In genomic region chr9:113347479-113347878, GRCh38 we compare ENCODE assay signal across 26 cellular contexts. TPM values are rescaled to one million over a fixed set of nuclear protein-coding genes. Genes with fewer than 3 reads are reported as not detected.
A peak's percentile ranks its signal among the peaks of the same experiment; 100 is the strongest.
DNase-seq lines count a peak whose midpoint lies in the region; ATAC-seq and TF ChIP-seq lines count a peak whose summit lies in the region.
"Had no signal": no experiment of that assay in that cellular context is flagged by ENCODE, and none has a peak within 500 bp of the region (broad histone marks: within the 10 kb centered on the region; RNA-seq: fewer than 3 reads in every experiment).

No MANE protein-coding gene starts in this region.

- H3K4me3 Mint-ChIP-seq in activated CD4-positive, alpha-beta memory T cell treated with anti-CD3 and anti-CD28 coated beads for 36 hours, result no peak overlapping the region
- no peak overlapping the region for H3K4me3 Mint-ChIP-seq in activated CD4-positive, alpha-beta memory T cell treated with anti-CD3 and anti-CD28 coated beads, Interleukin-2, amount 10 ng/mL, durations not matched to agents 7 days and 5 days
- H3K4me3 Mint-ChIP-seq in brain, result peak overlapping the region in 1 of 5 experiments; percentile 50
- H3K4me3 Mint-ChIP-seq: activated CD8-positive, alpha-beta T cell treated with anti-CD3 and anti-CD28 coated beads, Interleukin-2, amount 10 ng/mL, durations not matched to agents 7 days and 5 days had no signal

- H3K4me3 ChIP-seq in transverse colon, result peak overlapping the region in 1 of 4 donors; percentile 10
- H3K4me3 ChIP-seq in OCI-LY7 (ENCODE audit: low read depth, low read length, poor library complexity, severe bottlenecking), result no peak overlapping the region
- H3K4me3 ChIP-seq: ascending aorta; BLaER1 treated with 17β-estradiol and CSF1 and Interleukin-3, amounts not matched to agents 10 nM and 100 nM; left lung; upper lobe of left lung had no signal

- no peaks in the 10 kb centered on the region for H3K9me2 ChIP-seq in OCI-LY7 (ENCODE audit: insufficient read depth, low read length)

- intact Hi-C loops in activated CD4-positive, alpha-beta memory T cell treated with anti-CD3 and anti-CD28 coated beads for 36 hours (cut with micrococcal nuclease), result loop anchor here (5.0 to 10.0 kb wide), 2 partner anchors 167 to 235 kb away; no protein-coding TSS in a partner anchor
- intact Hi-C loops in transverse colon (cut with DNase I; ENCODE audit: low total_unique reads), result loop anchor here (10.0 kb wide), 1 partner anchor 57 kb away; the partner anchor contains the start of gene ALAD
- intact Hi-C loops in OCI-LY7 (cut with micrococcal nuclease; ENCODE audit: unreplicated experiment), result no loop called here

- H3K36me3 ChIP-seq in transverse colon, result no peaks in the 10 kb centered on the region
- H3K36me3 ChIP-seq in OCI-LY7 (ENCODE audit: insufficient read depth, low read length), result no peaks in the 10 kb centered on the region
- H3K36me3 ChIP-seq: ascending aorta; BLaER1 treated with 17β-estradiol and CSF1 and Interleukin-3, amounts not matched to agents 10 nM and 100 nM; left lung; upper lobe of left lung; WERI-Rb-1 had no signal

- CTCF ChIA-PET in activated CD4-positive, alpha-beta memory T cell treated with anti-CD3 and anti-CD28 coated beads for 36 hours (lab: Charles Lee), result interaction anchor here (1.6 to 2.0 kb wide), 2 partner anchors 73 to 310 kb away, joined by 6 to 9 read pairs; partner anchors contain the start of genes CDC26 and PRPF4
- CTCF ChIA-PET in activated CD4-positive, alpha-beta memory T cell treated with anti-CD3 and anti-CD28 coated beads, Interleukin-2, amount 10 ng/mL, durations not matched to agents 7 days and 5 days (lab: Charles Lee), result interaction anchor here (1.2 to 5.9 kb wide), 4 partner anchors 7 to 53 kb away, joined by 4 to 42 read pairs (median 20); partner anchors contain the start of genes ALAD and WDR31
- CTCF ChIA-PET in OCI-LY7 (lab: Charles Lee; ENCODE audit: unreplicated experiment), result interaction anchor here (0.6 to 0.9 kb wide), 2 partner anchors 53 to 73 kb away, joined by 3 read pairs; partner anchors contain the start of gene ALAD

- no peak for TF ChIP-seq EP300 in transverse colon (IDR thresholded peaks at IDR 0.05; ENCODE audit: low read depth)

- H3K27me3 ChIP-seq in transverse colon, result peaks cover 5% of the 10 kb centered on the region
- H3K27me3 ChIP-seq: upper lobe of left lung had no signal

- TF ChIP-seq POLR2A in transverse colon (IDR thresholded peaks at IDR 0.05), result no peak

- TF ChIP-seq CTCF in brain (conservative IDR thresholded peaks at IDR 0.05) (no peak), transverse colon (IDR thresholded peaks at IDR 0.05) (no peak), GM13977 (IDR thresholded peaks at IDR 0.05; ENCODE audit: extremely low read depth, insufficient read depth, missing control alignments) (no peak), OCI-LY7 (conservative IDR thresholded peaks at IDR 0.05; ENCODE audit: low read length) (no peak)

- in situ Hi-C loops in transverse colon (cut with MboI; ENCODE audit: low pct_ligation_motif_present in 1 of 4, low pct_unique_long_range_greater_than_20kb in 1 of 4, low sequenced_read_pairs in 3 of 4) (no loop called here), GM13977 (cut with MboI; ENCODE audit: low pct_unique_long_range_greater_than_20kb, low sequenced_read_pairs, unreplicated experiment) (no loop called here)

- no peak overlapping the region for H3K4me2 ChIP-seq in OCI-LY7 (ENCODE audit: low read length)
- H3K4me2 ChIP-seq: BLaER1 treated with 17β-estradiol and CSF1 and Interleukin-3, amounts not matched to agents 10 nM and 100 nM had no signal

- no peaks in the 10 kb centered on the region for H3K9me3 Mint-ChIP-seq in activated CD4-positive, alpha-beta memory T cell treated with anti-CD3 and anti-CD28 coated beads for 36 hours
- H3K9me3 Mint-ChIP-seq in activated CD4-positive, alpha-beta memory T cell treated with anti-CD3 and anti-CD28 coated beads, Interleukin-2, amount 10 ng/mL, durations not matched to agents 7 days and 5 days, result no peaks in the 10 kb centered on the region
- H3K9me3 Mint-ChIP-seq in brain, result peaks cover 0 to 6% (median 0%) of the 10 kb centered on the region in 5 experiments
- H3K9me3 Mint-ChIP-seq: activated naive CD4-positive, alpha-beta T cell treated with anti-CD3 and anti-CD28 coated beads, Interleukin-2, amount 50 U/mL, for 24 hours; activated T-cell treated with anti-CD3 and anti-CD28 coated beads, Interleukin-2, amount 50 U/mL, for 4 hours; nephron had no signal

- POLR2A ChIA-PET in activated CD4-positive, alpha-beta memory T cell treated with anti-CD3 and anti-CD28 coated beads for 36 hours (lab: Charles Lee), result interaction anchor here (0.6 to 4.8 kb wide), 3 partner anchors 14 to 102 kb away, joined by 3 to 24 read pairs (median 3); partner anchors contain the start of gene HDHD3
- POLR2A ChIA-PET in activated CD4-positive, alpha-beta memory T cell treated with anti-CD3 and anti-CD28 coated beads, Interleukin-2, amount 10 ng/mL, durations not matched to agents 7 days and 5 days (lab: Charles Lee), result interaction anchor here (1.0 to 4.0 kb wide), 4 partner anchors 29 to 232 kb away, joined by 3 to 19 read pairs (median 7); partner anchors contain the start of genes C9orf43, CDC26, HDHD3 and POLE3
- POLR2A ChIA-PET in OCI-LY7 (lab: Charles Lee), result interaction anchor here (0.6 to 4.6 kb wide), 5 partner anchors 7 to 364 kb away, joined by 3 to 31 read pairs (median 3); partner anchors contain the start of gene WDR31

- ATAC-seq in HG03354 (IDR thresholded peaks at IDR 0.05; ENCODE audit: poor library complexity, severe bottlenecking, unreplicated experiment) (peak; percentile 10), HG03025 (IDR thresholded peaks at IDR 0.05; ENCODE audit: low FRiP score, unreplicated experiment) (no peak)
- ATAC-seq: activated T-cell treated with anti-CD3 and anti-CD28 coated beads, Interleukin-2, amount 50 U/mL, for 4 hours; foreskin keratinocyte; HepG2; left lung; sciatic nerve; SK-N-SH treated with all-trans-retinoic acid at 6 μM for 48 hours had no signal

- no peaks in the 10 kb centered on the region for H3K36me3 Mint-ChIP-seq in activated CD4-positive, alpha-beta memory T cell treated with anti-CD3 and anti-CD28 coated beads for 36 hours
- no peaks in the 10 kb centered on the region for H3K36me3 Mint-ChIP-seq in activated CD4-positive, alpha-beta memory T cell treated with anti-CD3 and anti-CD28 coated beads, Interleukin-2, amount 10 ng/mL, durations not matched to agents 7 days and 5 days (ENCODE audit: low read depth)
- H3K36me3 Mint-ChIP-seq in brain, result no peaks in the 10 kb centered on the region
- H3K36me3 Mint-ChIP-seq: activated naive CD4-positive, alpha-beta T cell treated with anti-CD3 and anti-CD28 coated beads, Interleukin-2, amount 50 U/mL, for 24 hours had no signal

- H3K27ac ChIP-seq in transverse colon (peak overlapping the region; percentile 56 to 77 (median 68)), OCI-LY7 (ENCODE audit: low read depth, low read length, poor library complexity, severe bottlenecking) (no peak overlapping the region)
- H3K27ac ChIP-seq: ascending aorta; BLaER1 treated with 17β-estradiol and CSF1 and Interleukin-3, amounts not matched to agents 10 nM and 100 nM; foreskin keratinocyte; left lung; upper lobe of left lung; WERI-Rb-1 had no signal

- H4K20me1 ChIP-seq in OCI-LY7 (ENCODE audit: insufficient read depth, low read length), result no peaks in the 10 kb centered on the region
- H4K20me1 ChIP-seq: BLaER1 treated with 17β-estradiol and CSF1 and Interleukin-3, amounts not matched to agents 10 nM and 100 nM had no signal

- peaks cover 3 to 63% (median 40%) of the 10 kb centered on the region in 4 donors for H3K4me1 ChIP-seq in transverse colon
- peaks cover 19% of the 10 kb centered on the region for H3K4me1 ChIP-seq in OCI-LY7 (ENCODE audit: insufficient read depth, low read length, poor library complexity, severe bottlenecking)
- H3K4me1 ChIP-seq: foreskin keratinocyte had no signal

- no peak for DNase-seq in activated CD4-positive, alpha-beta memory T cell treated with anti-CD3 and anti-CD28 coated beads for 36 hours
- DNase-seq in activated CD4-positive, alpha-beta memory T cell treated with anti-CD3 and anti-CD28 coated beads, Interleukin-2, amount 10 ng/mL, durations not matched to agents 7 days and 5 days, result no peak
- DNase-seq in transverse colon, result no peak
- DNase-seq in GM13977 (ENCODE audit: low spot score), result no peak
- no peak for DNase-seq in OCI-LY7 (ENCODE audit: low spot score)
- DNase-seq: activated T-cell treated with anti-CD3 and anti-CD28 coated beads, Interleukin-2, amount 50 U/mL, for 4 hours; effector CD8-positive, alpha-beta T cell; foreskin keratinocyte; left lung; NCI-H2171; NCI-H526 treated with DMSO at 0.1 percent for 48 hours; posterior cingulate gyrus; stimulated activated CD8-positive, alpha-beta memory T cell treated with anti-CD3 and anti-CD28 coated beads, Interleukin-4, amount 100 ng/mL, for 48 hours; WERI-Rb-1 had no signal

- H3K4me1 Mint-ChIP-seq in activated CD4-positive, alpha-beta memory T cell treated with anti-CD3 and anti-CD28 coated beads for 36 hours (ENCODE audit: low read depth), result peaks cover 54% of the 10 kb centered on the region
- H3K4me1 Mint-ChIP-seq in activated CD4-positive, alpha-beta memory T cell treated with anti-CD3 and anti-CD28 coated beads, Interleukin-2, amount 10 ng/mL, durations not matched to agents 7 days and 5 days, result peaks cover 56% of the 10 kb centered on the region
- peaks cover 44% of the 10 kb centered on the region for H3K4me1 Mint-ChIP-seq in brain

- H3K27me3 Mint-ChIP-seq in activated CD4-positive, alpha-beta memory T cell treated with anti-CD3 and anti-CD28 coated beads for 36 hours, result peaks cover 21% of the 10 kb centered on the region
- peaks cover 4% of the 10 kb centered on the region for H3K27me3 Mint-ChIP-seq in activated CD4-positive, alpha-beta memory T cell treated with anti-CD3 and anti-CD28 coated beads, Interleukin-2, amount 10 ng/mL, durations not matched to agents 7 days and 5 days
- peaks cover 52% of the 10 kb centered on the region for H3K27me3 Mint-ChIP-seq in brain

- H3K27ac Mint-ChIP-seq in activated CD4-positive, alpha-beta memory T cell treated with anti-CD3 and anti-CD28 coated beads for 36 hours, result peak overlapping the region; percentile 61
- H3K27ac Mint-ChIP-seq in activated CD4-positive, alpha-beta memory T cell treated with anti-CD3 and anti-CD28 coated beads, Interleukin-2, amount 10 ng/mL, durations not matched to agents 7 days and 5 days, result no peak overlapping the region
- peak overlapping the region in 3 of 5 experiments; percentile 16 to 79 (median 40) for H3K27ac Mint-ChIP-seq in brain
- H3K27ac Mint-ChIP-seq: activated CD8-positive, alpha-beta T cell treated with anti-CD3 and anti-CD28 coated beads, Interleukin-2, amount 10 ng/mL, durations not matched to agents 7 days and 5 days; nephron had no signal

- WGBS in transverse colon (ENCODE audit: low coverage in 1 of 2), 2 donors, result 33 to 63% methylated on average over 1 of the region's 1 CpG

- no peak overlapping the region for H2AFZ ChIP-seq in OCI-LY7 (ENCODE audit: low read length)

- no TSS peak for BruUV-seq in OCI-LY7 (replicated peaks; lab: Mats Ljungman, UMichigan)

- H3K9me3 ChIP-seq in transverse colon (no peaks in the 10 kb centered on the region), OCI-LY7 (ENCODE audit: low read length) (no peaks in the 10 kb centered on the region)
- H3K9me3 ChIP-seq: ascending aorta; BLaER1 treated with 17β-estradiol and CSF1 and Interleukin-3, amounts not matched to agents 10 nM and 100 nM; left lung; upper lobe of left lung had no signal

- H3K79me2 ChIP-seq in OCI-LY7 (ENCODE audit: insufficient read depth, low read depth, low read length), result no peaks in the 10 kb centered on the region

RNA-seq across cellular contexts. Expression of gene BSPRY, which starts 1.9 kb away (rescaled TPM):
- total RNA-seq in activated CD4-positive, alpha-beta memory T cell treated with anti-CD3 and anti-CD28 coated beads for 36 hours, result 1 to 10 TPM; 7.6 to 8.5 TPM
- 1 to 10 TPM; 7.1 to 7.3 TPM for total RNA-seq in activated CD4-positive, alpha-beta memory T cell treated with anti-CD3 and anti-CD28 coated beads, Interleukin-2, amount 10 ng/mL, durations not matched to agents 7 days and 5 days
- 20.8 TPM for polyA plus RNA-seq in brain (ENCODE audit: insufficient read depth, low read depth, low replicate concordance)
- total RNA-seq in transverse colon (10 to 100 TPM in 3 of 4 donors, 1 to 10 TPM in 1; 9.0 to 36.8 (median 26.8) TPM), OCI-LY7 (2022) (0.82 and 0.98 TPM in 2 replicates)
- total RNA-seq in OCI-LY7 (2014; rRNA removed; shearing (Covaris generic)), result 0.54 and 1.3 TPM in 2 replicates
- total RNA-seq: ascending aorta had no signal

RNA-seq across cellular contexts. Expression of gene WDR31, which starts 7.4 kb away (rescaled TPM):
- 1 to 10 TPM; 1.6 to 2.4 TPM for total RNA-seq in activated CD4-positive, alpha-beta memory T cell treated with anti-CD3 and anti-CD28 coated beads for 36 hours
- total RNA-seq in activated CD4-positive, alpha-beta memory T cell treated with anti-CD3 and anti-CD28 coated beads, Interleukin-2, amount 10 ng/mL, durations not matched to agents 7 days and 5 days, result 1 to 10 TPM in 1 of 2 experiments, under 1 TPM in 1; 0.85 to 1.4 TPM
- polyA plus RNA-seq in brain (ENCODE audit: insufficient read depth, low read depth, low replicate concordance), result 7.2 TPM
- total RNA-seq in transverse colon, result 1 to 10 TPM in 3 of 4 donors, under 1 TPM in 1; 0.60 to 3.0 (median 1.6) TPM
- 0.19 and 0.54 TPM in 2 replicates for total RNA-seq in OCI-LY7 (2014; rRNA removed; shearing (Covaris generic))
- total RNA-seq in OCI-LY7 (2022), result 1.2 and 1.4 TPM in 2 replicates

RNA-seq across cellular contexts. Expression of gene HDHD3, which starts 29.3 kb away (rescaled TPM):
- 10 to 100 TPM; 17.2 to 17.7 TPM for total RNA-seq in activated CD4-positive, alpha-beta memory T cell treated with anti-CD3 and anti-CD28 coated beads for 36 hours
- total RNA-seq in activated CD4-positive, alpha-beta memory T cell treated with anti-CD3 and anti-CD28 coated beads, Interleukin-2, amount 10 ng/mL, durations not matched to agents 7 days and 5 days, result 10 to 100 TPM; 16.1 to 16.5 TPM
- 26.3 TPM for polyA plus RNA-seq in brain (ENCODE audit: insufficient read depth, low read depth, low replicate concordance)
- total RNA-seq in transverse colon (100 to 1,000 TPM; 156 to 269 (median 237) TPM), OCI-LY7 (2022) (16.0 and 16.7 TPM in 2 replicates)
- 11.9 and 18.1 TPM in 2 replicates for total RNA-seq in OCI-LY7 (2014; rRNA removed; shearing (Covaris generic))

RNA-seq across cellular contexts. Expression of gene RNF183, which starts 44.3 kb away (rescaled TPM):
- total RNA-seq in activated CD4-positive, alpha-beta memory T cell treated with anti-CD3 and anti-CD28 coated beads for 36 hours, result under 1 TPM; 0.36 to 0.39 TPM
- total RNA-seq in activated CD4-positive, alpha-beta memory T cell treated with anti-CD3 and anti-CD28 coated beads, Interleukin-2, amount 10 ng/mL, durations not matched to agents 7 days and 5 days, result under 1 TPM; 0.23 to 0.40 TPM
- polyA plus RNA-seq in brain (ENCODE audit: insufficient read depth, low read depth, low replicate concordance), result 6.0 TPM
- total RNA-seq in transverse colon (under 1 TPM in 2 of 4 donors, not detected in 2; 0.14 to 0.95 TPM), OCI-LY7 (2022) (not detected in 2 replicates)
- not detected in 2 replicates for total RNA-seq in OCI-LY7 (2014; rRNA removed; shearing (Covaris generic))
- total RNA-seq: activated CD8-positive, alpha-beta T cell treated with anti-CD3 and anti-CD28 coated beads, Interleukin-2, amount 10 ng/mL, durations not matched to agents 7 days and 5 days; ascending aorta; foreskin keratinocyte; left lung; sciatic nerve had no signal
- polyA plus RNA-seq: foreskin keratinocyte had no signal

RNA-seq across cellular contexts. Expression of gene ALAD, which starts 53.6 kb away (rescaled TPM):
- 10 to 100 TPM; 21.4 to 22.9 TPM for total RNA-seq in activated CD4-positive, alpha-beta memory T cell treated with anti-CD3 and anti-CD28 coated beads for 36 hours
- total RNA-seq in activated CD4-positive, alpha-beta memory T cell treated with anti-CD3 and anti-CD28 coated beads, Interleukin-2, amount 10 ng/mL, durations not matched to agents 7 days and 5 days, result 10 to 100 TPM; 25.1 to 29.0 TPM
- 46.2 TPM for polyA plus RNA-seq in brain (ENCODE audit: insufficient read depth, low read depth, low replicate concordance)
- 100 to 1,000 TPM in 1 of 4 donors, 10 to 100 TPM in 3; 18.5 to 107 (median 63.0) TPM for total RNA-seq in transverse colon
- total RNA-seq in OCI-LY7 (2014; rRNA removed; shearing (Covaris generic)), result 14.3 and 19.8 TPM in 2 replicates
- 26.3 and 26.6 TPM in 2 replicates for total RNA-seq in OCI-LY7 (2022)

Comparison
In these comparisons a context has a peak if more than half of its experiments do, and no peak if none do; other contexts are left out.
1. RNA of gene HDHD3, which starts 29.3 kb away (total RNA-seq): 156 to 269 TPM in transverse colon; 11.9 to 18.1 TPM in OCI-LY7, 17.2 to 17.7 TPM in activated CD4-positive, alpha-beta memory T cell treated with anti-CD3 and anti-CD28 coated beads for 36 hours and 16.1 to 16.5 TPM in activated CD4-positive, alpha-beta memory T cell treated with anti-CD3 and anti-CD28 coated beads, Interleukin-2, amount 10 ng/mL, durations not matched to agents 7 days and 5 days; every median in the first group is over 4 times any median in the second.